13 cellular contexts compared by ENCODE assay signal in the genomic region with DNA sequence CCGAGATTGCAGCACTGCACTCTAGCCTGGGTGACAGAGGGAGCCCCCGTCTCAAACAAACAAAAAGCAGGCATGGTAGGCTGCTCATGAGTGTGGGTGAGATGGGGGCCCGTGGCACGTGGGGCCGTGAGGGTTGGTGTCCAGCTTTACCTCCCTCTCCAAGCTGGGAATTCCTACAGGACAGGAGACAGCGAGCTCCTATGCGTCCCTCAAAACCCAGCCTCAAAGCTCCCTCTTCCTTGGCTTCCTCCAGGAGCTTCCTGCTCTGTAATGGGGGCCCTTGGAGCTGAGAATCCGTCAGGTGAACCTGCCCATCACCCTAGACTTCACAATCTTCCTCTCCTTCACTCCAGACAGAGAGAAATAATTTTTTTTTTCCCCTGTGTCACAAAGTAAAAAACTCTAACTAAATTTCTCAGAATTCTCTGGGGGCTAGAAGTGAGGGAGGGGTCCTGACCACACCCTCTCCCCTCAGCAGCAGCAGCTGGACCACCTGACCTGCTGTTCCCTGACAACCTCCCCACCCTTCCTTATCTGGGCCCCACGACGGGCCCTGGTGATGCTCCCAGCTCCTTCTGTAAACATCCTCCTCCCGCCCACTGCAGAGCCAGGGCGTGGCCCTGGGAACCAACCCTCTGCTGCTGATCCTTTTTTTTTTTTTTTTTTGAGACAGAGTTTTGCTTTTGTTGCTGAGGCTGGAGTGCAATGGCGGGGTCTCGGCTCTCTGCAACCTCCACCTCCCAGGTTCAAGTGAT. TPM values are rescaled to one million over a fixed set of nuclear protein-coding genes. Genes with fewer than 3 reads are reported as not detected.
DNase-seq lines count a peak whose midpoint lies in the region; ATAC-seq, FAIRE-seq and TF ChIP-seq lines count a peak whose summit lies in the region.
"Had no signal": no experiment of that assay in that cellular context is flagged by ENCODE, and none has a peak within 500 bp of the region (broad histone marks: within the 10 kb centered on the region; RNA-seq: fewer than 3 reads in every experiment).

No MANE protein-coding gene starts in this region.

- H3K27ac ChIP-seq in A549 = peak overlapping the region; percentile 24 to 63; a peak in 3 of 6 replicates
- H3K27ac ChIP-seq in RWPE2 (ENCODE audit: poor library complexity, severe bottlenecking) = no peak overlapping the region
- H3K27ac ChIP-seq in hepatocyte = peak overlapping the region; percentile 100
- H3K27ac ChIP-seq: C4-2B, esophagus muscularis mucosa had no signal

- CTCF ChIA-PET in A549 (lab: Yijun Ruan, JAX) = interaction anchor here (0.8 to 1.1 kb wide), 4 partner anchors 9 to 27 kb away, joined by 3 to 4 read pairs (median 3); no protein-coding TSS in a partner anchor

- TF ChIP-seq CTCF in A549 (IDR thresholded peaks at IDR 0.05) (no peak), RWPE2 (IDR thresholded peaks at IDR 0.05; ENCODE audit: poor library complexity, severe bottlenecking) (no peak), hepatocyte (IDR thresholded peaks at IDR 0.05; ENCODE audit: poor library complexity) (no peak)

- no peak for TF ChIP-seq POLR2A in A549 (IDR thresholded peaks at IDR 0.05; ENCODE audit: low read length)

- TF ChIP-seq RAD21 in A549 (conservative IDR thresholded peaks at IDR 0.05 in 1 of 2, IDR thresholded peaks at IDR 0.05 in 1 of 2) = no peak

- H3K36me3 ChIP-seq in RWPE2 (ENCODE audit: low read depth) (peaks cover 15% of the 10 kb centered on the region), hepatocyte (replicated peaks; ENCODE audit: insufficient read depth, low read depth) (peaks cover 3% of the 10 kb centered on the region)

- H3K4me1 ChIP-seq in A549 (peaks cover 32% of the 10 kb centered on the region), RWPE2 (ENCODE audit: insufficient read depth, poor library complexity, severe bottlenecking) (peaks cover 10% of the 10 kb centered on the region), hepatocyte (ENCODE audit: insufficient read depth) (peaks cover 38% of the 10 kb centered on the region)
- H3K4me1 ChIP-seq: esophagus muscularis mucosa had no signal

- no peak for TF ChIP-seq EP300 in A549 (IDR thresholded peaks at IDR 0.05)

- POLR2A ChIA-PET in A549 (lab: Yijun Ruan, JAX) = no interaction called here

- H3K9me2 ChIP-seq in hepatocyte (replicated peaks; ENCODE audit: insufficient read depth) = no peaks in the 10 kb centered on the region

- H2AFZ ChIP-seq in hepatocyte = no peak overlapping the region

- ATAC-seq in A549 = peak in 1 of 2 experiments; percentile 42; a peak in 2 of 6 replicates
- 0 out of 3 replicates have a peak, but pooled peaks have one; percentile 41 for ATAC-seq in RWPE2 (ENCODE audit: low read depth)
- no peak for ATAC-seq in esophagus mucosa
- ATAC-seq in HG02610 (IDR thresholded peaks at IDR 0.05; ENCODE audit: unreplicated experiment) = no peak

- H3K4me3 ChIP-seq in A549 (no peak overlapping the region), RWPE2 (ENCODE audit: severe bottlenecking) (no peak overlapping the region), hepatocyte (no peak overlapping the region)
- H3K4me3 ChIP-seq: esophagus muscularis mucosa had no signal

- WGBS in A549 (ENCODE audit: missing lambda C conversion rate) = 55% methylated on average over 14 of the region's 14 CpGs
- 53% methylated on average over 12 of the region's 14 CpGs for WGBS in hepatocyte (ENCODE audit: low lambda C conversion rate, missing lambda C conversion rate)

- DNase-seq in A549 (ENCODE audit: low read depth in 1 of 2, low spot score in 1 of 2) (peak in 1 of 2 experiments; percentile 66), ELF-1 (ENCODE audit: low read depth, low spot score) (peak; percentile 32), RWPE2 (ENCODE audit: low spot score) (no peak), hepatocyte (ENCODE audit: low spot score) (peak; percentile 89), D341Med (ENCODE audit: low spot score) (no peak)
- DNase-seq in activated CD4-positive, alpha-beta T cell treated with anti-CD3 and anti-CD28 coated beads for 48 hours = no peak
- DNase-seq: NCI-H1436 had no signal

- H3K9me3 ChIP-seq in A549 (no peaks in the 10 kb centered on the region), RWPE2 (ENCODE audit: severe bottlenecking) (no peaks in the 10 kb centered on the region), hepatocyte (ENCODE audit: low read depth) (no peaks in the 10 kb centered on the region)
- H3K9me3 ChIP-seq: esophagus muscularis mucosa had no signal

- H4K20me1 ChIP-seq in hepatocyte (ENCODE audit: insufficient read depth, poor library complexity, severe bottlenecking) = peaks cover 7% of the 10 kb centered on the region

- no peak for FAIRE-seq in A549 (lab: Jason Lieb, UNC)
- FAIRE-seq: HTR-8/SVneo, TTC549 had no signal

- H3K27me3 ChIP-seq in RWPE2 (ENCODE audit: insufficient read depth, poor library complexity, severe bottlenecking) (no peaks in the 10 kb centered on the region), hepatocyte (no peaks in the 10 kb centered on the region)
- H3K27me3 ChIP-seq: esophagus muscularis mucosa had no signal

- H3K4me2 ChIP-seq in A549 = peak overlapping the region; percentile 44; the same call in 2 of the 3 replicates
- H3K4me2 ChIP-seq in hepatocyte = peak overlapping the region; percentile 81

- H3K79me2 ChIP-seq in hepatocyte = peaks cover 72% of the 10 kb centered on the region

TF ChIP-seq in A549, 52 proteins besides CTCF, POLR2A, EP300 and RAD21:
- TF ChIP-seq HDAC2 (IDR thresholded peaks at IDR 0.05) (no peak), HOXB5 (CRISPR knock-in tag; IDR thresholded peaks at IDR 0.05) (no peak), JUNB (IDR thresholded peaks at IDR 0.05) (no peak), KDM1A (IDR thresholded peaks at IDR 0.05; ENCODE audit: low read depth) (no peak), TFCP2L1 (CRISPR knock-in tag; IDR thresholded peaks at IDR 0.05) (no peak), POLR2AphosphoS2 (conservative IDR thresholded peaks at IDR 0.05; ENCODE audit: low read length) (no peak)
- TF ChIP-seq, protein P1, sequence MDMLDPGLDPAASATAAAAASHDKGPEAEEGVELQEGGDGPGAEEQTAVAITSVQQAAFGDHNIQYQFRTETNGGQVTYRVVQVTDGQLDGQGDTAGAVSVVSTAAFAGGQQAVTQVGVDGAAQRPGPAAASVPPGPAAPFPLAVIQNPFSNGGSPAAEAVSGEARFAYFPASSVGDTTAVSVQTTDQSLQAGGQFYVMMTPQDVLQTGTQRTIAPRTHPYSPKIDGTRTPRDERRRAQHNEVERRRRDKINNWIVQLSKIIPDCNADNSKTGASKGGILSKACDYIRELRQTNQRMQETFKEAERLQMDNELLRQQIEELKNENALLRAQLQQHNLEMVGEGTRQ (IDR thresholded peaks at IDR 0.05) = no peak

RNA-seq across cellular contexts. Expression of a gene that starts 22.1 kb away (rescaled TPM):
- polyA plus RNA-seq in A549 (2011; rRNA removed) (22.2 and 23.8 TPM in 2 replicates), A549 (2017; fragmentation: RNase III; extraction: RNeasy Plus Mini Kit Qiagen cat#74134 plus additional on column Dnase treatment) (41.7 to 48.9 TPM (median 48.1 TPM) in 3 replicates), hepatocyte (160 and 169 TPM in 2 replicates)
- polyA plus RNA-seq in A549 (2012; cell fraction: cytosol; rRNA removed) = 81.3 and 113 TPM in 2 replicates
- polyA plus RNA-seq in A549 (2012; cell fraction: nucleus; rRNA removed) = 172 and 262 TPM in 2 replicates
- 32.2 and 38.4 TPM in 2 replicates for polyA minus RNA-seq in A549 (2011; rRNA and poly(A)+ RNA removed)
- total RNA-seq in hepatocyte (57.8 and 60.0 TPM in 2 replicates), esophagus mucosa (41.2 TPM)

RNA-seq across cellular contexts. Expression of a gene that starts 36.2 kb away (rescaled TPM):
- polyA plus RNA-seq in A549 (2011; rRNA removed) (3.3 and 3.4 TPM in 2 replicates), A549 (2017; fragmentation: RNase III; extraction: RNeasy Plus Mini Kit Qiagen cat#74134 plus additional on column Dnase treatment) (4.6 to 6.1 TPM (median 5.4 TPM) in 3 replicates), hepatocyte (180 and 203 TPM in 2 replicates)
- 9.0 and 11.2 TPM in 2 replicates for polyA plus RNA-seq in A549 (2012; cell fraction: cytosol; rRNA removed)
- 8.5 and 17.6 TPM in 2 replicates for polyA plus RNA-seq in A549 (2012; cell fraction: nucleus; rRNA removed)
- polyA minus RNA-seq in A549 (2011; rRNA and poly(A)+ RNA removed) = 11.5 and 12.7 TPM in 2 replicates
- total RNA-seq in hepatocyte (95.9 and 122 TPM in 2 replicates), esophagus mucosa (6.9 TPM)

RNA-seq across cellular contexts. Expression of a gene that starts 38.2 kb away (rescaled TPM):
- polyA plus RNA-seq in A549 (2011; rRNA removed) = 0.65 and 0.67 TPM in 2 replicates
- 1.1 and 2.8 TPM in 2 replicates for polyA plus RNA-seq in A549 (2012; cell fraction: cytosol; rRNA removed)
- polyA plus RNA-seq in A549 (2012; cell fraction: nucleus; rRNA removed) = 13.1 and 22.7 TPM in 2 replicates
- polyA plus RNA-seq in A549 (2017; fragmentation: RNase III; extraction: RNeasy Plus Mini Kit Qiagen cat#74134 plus additional on column Dnase treatment) = 1.1 to 1.5 TPM (median 1.5 TPM) in 3 replicates
- 0.58 and 0.87 TPM in 2 replicates for polyA minus RNA-seq in A549 (2011; rRNA and poly(A)+ RNA removed)
- total RNA-seq in hepatocyte = 0.30 and 0.64 TPM in 2 replicates
- 0.48 and 0.49 TPM in 2 replicates for polyA plus RNA-seq in hepatocyte
- total RNA-seq in esophagus mucosa = not detected

RNA-seq across cellular contexts. Expression of a gene that starts 44.9 kb away (rescaled TPM):
- polyA plus RNA-seq in A549 (2011; rRNA removed) = 0.05 and 0.14 TPM in 2 replicates
- polyA plus RNA-seq in A549 (2012; cell fraction: cytosol; rRNA removed) = 0.46 and 0.93 TPM in 2 replicates
- 1.2 and 2.9 TPM in 2 replicates for polyA plus RNA-seq in A549 (2012; cell fraction: nucleus; rRNA removed)
- 0.18 to 0.79 TPM (median 0.38 TPM) in 3 replicates for polyA plus RNA-seq in A549 (2017; fragmentation: RNase III; extraction: RNeasy Plus Mini Kit Qiagen cat#74134 plus additional on column Dnase treatment)
- not detected in 2 replicates for polyA minus RNA-seq in A549 (2011; rRNA and poly(A)+ RNA removed)
- total RNA-seq in hepatocyte = 1.3 and 1.4 TPM in 2 replicates
- 2.1 and 4.2 TPM in 2 replicates for polyA plus RNA-seq in hepatocyte
- total RNA-seq in esophagus mucosa = not detected
- total RNA-seq: esophagus muscularis mucosa had no signal

RNA-seq across cellular contexts. Expression of a gene that starts 49.0 kb away (rescaled TPM):
- polyA plus RNA-seq in A549 (2011; rRNA removed) (16.9 and 22.7 TPM in 2 replicates), A549 (2017; fragmentation: RNase III; extraction: RNeasy Plus Mini Kit Qiagen cat#74134 plus additional on column Dnase treatment) (18.8 to 24.8 TPM (median 20.7 TPM) in 3 replicates), hepatocyte (86.6 and 88.2 TPM in 2 replicates)
- polyA plus RNA-seq in A549 (2012; cell fraction: cytosol; rRNA removed) = 23.1 and 33.7 TPM in 2 replicates
- 51.5 and 54.5 TPM in 2 replicates for polyA plus RNA-seq in A549 (2012; cell fraction: nucleus; rRNA removed)
- polyA minus RNA-seq in A549 (2011; rRNA and poly(A)+ RNA removed) = 15.0 and 15.1 TPM in 2 replicates
- total RNA-seq in hepatocyte (42.2 and 44.1 TPM in 2 replicates), esophagus mucosa (59.2 TPM)

Comparison
In these comparisons a context has a peak if more than half of its experiments do, and no peak if none do; other contexts are left out.
1. DNase-seq: peak in ELF-1 (single experiment) and hepatocyte (single experiment); none in RWPE2 (single experiment), D341Med (single experiment) and activated CD4-positive, alpha-beta T cell treated with anti-CD3 and anti-CD28 coated beads for 48 hours (single experiment).
2. RNA of a gene that starts 36.2 kb away (total RNA-seq): 95.9 to 122 TPM in hepatocyte; 6.9 TPM in esophagus mucosa (single experiment); every median in the first group is over 10 times any median in the second.